In genomic region chr22:19466126-19466716, GRCh38 we compare ENCODE assay signal across 23 cellular contexts. TPM values are rescaled to one million over a fixed set of nuclear protein-coding genes. Genes with fewer than 3 reads are reported as not detected.
DNase-seq lines count a peak whose midpoint lies in the region; ATAC-seq, FAIRE-seq and TF ChIP-seq lines count a peak whose summit lies in the region.
"Had no signal": no experiment of that assay in that cellular context is flagged by ENCODE, and none has a peak within 500 bp of the region (broad histone marks: within the 10 kb centered on the region; RNA-seq: fewer than 3 reads in every experiment).

No MANE protein-coding gene starts in this region.

- POLR2A ChIA-PET in K562 (lab: Yijun Ruan, JAX): interaction anchor here (0.6 to 13.6 kb wide), 9 partner anchors 7 to 66 kb away, joined by 3 to 148 read pairs (median 11); partner anchors contain the start of genes C22orf39, CDC45 and UFD1

- ATAC-seq in activated CD8-positive, alpha-beta memory T cell treated with anti-CD3 and anti-CD28 coated beads, Interleukin-2, amount 10 ng/mL, durations not matched to agents 7 days and 5 days: no peak
- no peak for ATAC-seq in K562
- ATAC-seq in HG02642 (IDR thresholded peaks at IDR 0.05; ENCODE audit: poor library complexity, unreplicated experiment): no peak
- no peak for ATAC-seq in HG03159 (IDR thresholded peaks at IDR 0.05; ENCODE audit: unreplicated experiment)

- H3K4me1 ChIP-seq in K562 (replicated peaks in 1 of 2; ENCODE audit: control insufficient read depth in 2 of 2, insufficient read depth in 2 of 2, low read length in 2 of 2) (no peaks in the 10 kb centered on the region), SJCRH30 (0 out of 2 replicates have a peak, but pooled peaks cover 3% of the 10 kb centered on the region)

- H3K36me3 ChIP-seq in K562 (ENCODE audit: control insufficient read depth, insufficient read depth, low read length) (peaks cover 100% of the 10 kb centered on the region), SJCRH30 (peaks cover 61% of the 10 kb centered on the region)

- H3K4me3 ChIP-seq in K562 (no peak overlapping the region), SJCRH30 (no peak overlapping the region)
- H3K4me3 ChIP-seq: BLaER1 treated with 17β-estradiol and CSF1 and Interleukin-3, amounts not matched to agents 10 nM and 100 nM had no signal

- TF ChIP-seq RAD21 in K562 (CRISPR knock-in tag; conservative IDR thresholded peaks at IDR 0.05 in 1 of 2, IDR thresholded peaks at IDR 0.05 in 1 of 2): no peak

- peaks cover 9% of the 10 kb centered on the region for H3K9me1 ChIP-seq in K562 (ENCODE audit: control insufficient read depth, insufficient read depth, low read length)

- no peak for TF ChIP-seq CTCF in K562 (IDR thresholded peaks at IDR 0.05 in 2 of 3, conservative IDR thresholded peaks at IDR 0.05 in 1 of 3; ENCODE audit: insufficient read depth in 2 of 3, low read depth in 1 of 3, low read length in 3 of 3)

- TF ChIP-seq POLR2A in K562 (conservative IDR thresholded peaks at IDR 0.05): peak; percentile 51

- BruUV-seq in K562 (replicated peaks; lab: Mats Ljungman, UMichigan): TSS peak; percentile 1

- DNase-seq in activated CD8-positive, alpha-beta memory T cell treated with anti-CD3 and anti-CD28 coated beads, Interleukin-2, amount 50 U/mL, for 48 hours: peak; percentile 25
- no peak for DNase-seq in activated CD8-positive, alpha-beta memory T cell treated with anti-CD3 and anti-CD28 coated beads, Interleukin-2, amount 10 ng/mL, durations not matched to agents 7 days and 5 days
- DNase-seq in NCI-H2171 treated with DMSO at 0.1 percent for 48 hours (lab: John Stamatoyannopoulos, UW): peak; percentile 75
- no peak for DNase-seq in K562 (ENCODE audit: extremely low read depth in 1 of 4, low spot score in 3 of 4)
- no peak for DNase-seq in SJCRH30
- DNase-seq in hepatic stellate cell (ENCODE audit: low spot score): no peak
- DNase-seq: 8988T; AML-193; Calu3; CD4-positive, CD25-positive, alpha-beta regulatory T cell; DMS153; DMS79 treated with DMSO at 0.1 percent for 48 hours; EL; GDM1; GOT3; HCEC 1CT; HFFc6 had no signal

- H3K9me3 Mint-ChIP-seq in activated CD8-positive, alpha-beta memory T cell treated with anti-CD3 and anti-CD28 coated beads, Interleukin-2, amount 10 ng/mL, durations not matched to agents 7 days and 5 days (ENCODE audit: low read depth): no peaks in the 10 kb centered on the region
- H3K9me3 Mint-ChIP-seq: CD4-positive, CD25-positive, alpha-beta regulatory T cell; HFFc6 had no signal

- 92% methylated on average over 14 of the region's 14 CpGs for WGBS in K562 (ENCODE audit: insufficient coverage, low coverage, missing lambda C conversion rate)

- H3K27ac ChIP-seq in K562 (ENCODE audit: extremely low read depth, low read depth, low read length): no peak overlapping the region
- no peak overlapping the region for H3K27ac ChIP-seq in SJCRH30
- H3K27ac ChIP-seq: BLaER1 treated with 17β-estradiol and CSF1 and Interleukin-3, amounts not matched to agents 10 nM and 100 nM; HL-60 had no signal

- H3K27me3 Mint-ChIP-seq in activated CD8-positive, alpha-beta memory T cell treated with anti-CD3 and anti-CD28 coated beads, Interleukin-2, amount 10 ng/mL, durations not matched to agents 7 days and 5 days: no peaks in the 10 kb centered on the region

- no peak overlapping the region for H2AFZ ChIP-seq in K562 (ENCODE audit: low read depth, low read length)

- intact Hi-C loops in K562 (cut with micrococcal nuclease): no loop called here

- CTCF ChIA-PET in activated CD8-positive, alpha-beta memory T cell treated with anti-CD3 and anti-CD28 coated beads, Interleukin-2, amount 10 ng/mL, durations not matched to agents 7 days and 5 days (lab: Charles Lee): interaction anchor here (4.1 kb wide), 1 partner anchor 12 kb away, joined by 13 read pairs; no protein-coding TSS in a partner anchor
- CTCF ChIA-PET in K562 (lab: Yijun Ruan, JAX; ENCODE audit: low intra/inter-chr PET ratio): no interaction called here

- peak overlapping the region in 1 of 2 experiments; percentile 29; a peak in 2 of 4 replicates for H3K9ac ChIP-seq in K562 (ENCODE audit: insufficient read depth in 1 of 2, low read depth in 2 of 2, low read length in 2 of 2)

- peaks cover 13% of the 10 kb centered on the region for H3K4me1 Mint-ChIP-seq in activated CD8-positive, alpha-beta memory T cell treated with anti-CD3 and anti-CD28 coated beads, Interleukin-2, amount 10 ng/mL, durations not matched to agents 7 days and 5 days

- no peak for TF ChIP-seq EP300 in K562 (IDR thresholded peaks at IDR 0.05; ENCODE audit: low read length)

- H3K9me3 ChIP-seq in K562 (replicated peaks; ENCODE audit: control insufficient read depth, insufficient read depth, low read depth, low read length): no peaks in the 10 kb centered on the region
- no peaks in the 10 kb centered on the region for H3K9me3 ChIP-seq in SJCRH30 (replicated peaks)
- H3K9me3 ChIP-seq: BLaER1 treated with 17β-estradiol and CSF1 and Interleukin-3, amounts not matched to agents 10 nM and 100 nM had no signal

- in situ Hi-C loops in K562 (cut with MboI): no loop called here

- H3K36me3 Mint-ChIP-seq in activated CD8-positive, alpha-beta memory T cell treated with anti-CD3 and anti-CD28 coated beads, Interleukin-2, amount 10 ng/mL, durations not matched to agents 7 days and 5 days: peaks cover 52% of the 10 kb centered on the region

- H3K27me3 ChIP-seq in K562 (ENCODE audit: control insufficient read depth in 2 of 2, insufficient read depth in 2 of 2, low read length in 2 of 2) (no peaks in the 10 kb centered on the region), SJCRH30 (no peaks in the 10 kb centered on the region)
- H3K27me3 ChIP-seq: BLaER1 treated with 17β-estradiol and CSF1 and Interleukin-3, amounts not matched to agents 10 nM and 100 nM had no signal

- no peak overlapping the region for H3K4me2 ChIP-seq in K562 (ENCODE audit: insufficient read depth, low read length)
- H3K4me2 ChIP-seq: BLaER1 treated with 17β-estradiol and CSF1 and Interleukin-3, amounts not matched to agents 10 nM and 100 nM had no signal

- H3K4me3 Mint-ChIP-seq in activated CD8-positive, alpha-beta memory T cell treated with anti-CD3 and anti-CD28 coated beads, Interleukin-2, amount 10 ng/mL, durations not matched to agents 7 days and 5 days: no peak overlapping the region
- H3K4me3 Mint-ChIP-seq: HFFc6 had no signal

- peaks cover 12% of the 10 kb centered on the region for H4K20me1 ChIP-seq in K562 (replicated peaks; ENCODE audit: control insufficient read depth, insufficient read depth, low read length)

- no peak for FAIRE-seq in K562 (lab: Jason Lieb, UNC)
- FAIRE-seq: GM12892, GM19239 had no signal

- H3K27ac Mint-ChIP-seq in activated CD8-positive, alpha-beta memory T cell treated with anti-CD3 and anti-CD28 coated beads, Interleukin-2, amount 10 ng/mL, durations not matched to agents 7 days and 5 days: no peak overlapping the region

- no peaks in the 10 kb centered on the region for H3K79me2 ChIP-seq in K562 (ENCODE audit: control insufficient read depth, insufficient read depth, low read length)

RNA-seq across cellular contexts. Expression of gene UFD1, which starts 12.8 kb away (rescaled TPM):
- total RNA-seq in activated CD8-positive, alpha-beta memory T cell treated with anti-CD3 and anti-CD28 coated beads, Interleukin-2, amount 10 ng/mL, durations not matched to agents 7 days and 5 days: 100 to 1,000 TPM in 1 of 2 experiments, 10 to 100 TPM in 1; 80.1 to 111 TPM
- total RNA-seq in K562 (2011; cell fraction: chromatin; rRNA removed; ENCODE audit: low replicate concordance): 307 and 375 TPM in 2 replicates
- total RNA-seq in K562 (2011; cell fraction: nucleolus; rRNA removed): 219 and 230 TPM in 2 replicates
- total RNA-seq in K562 (2011; cell fraction: nucleoplasm; rRNA removed): 278 and 374 TPM in 2 replicates
- total RNA-seq in K562 (2014; rRNA removed) (238 and 290 TPM in 2 replicates), K562 (2014; rRNA removed; fragmentation: Illumina TruSeq; extraction: Trizol) (361 and 365 TPM in 2 replicates), K562 (2015; rRNA removed; fragmentation: Illumina TruSeq; extraction: Trizol) (330 and 363 TPM in 2 replicates), K562 (2021) (284 and 307 TPM in 2 replicates)
- polyA plus RNA-seq in K562 (2011; rRNA removed) (428 and 564 TPM in 2 replicates), K562 (2014; fragmentation: Illumina TruSeq; extraction: Trizol) (551 and 645 TPM in 2 replicates), K562 (2014; fragmentation: Nextera tagmentation; extraction: Ambion mirVana) (100 to 1,000 TPM; 503 to 627 TPM), K562 (2014; rRNA removed) (321 and 446 TPM in 2 replicates)
- 516 and 625 TPM in 2 replicates for polyA plus RNA-seq in K562 (2011; cell fraction: cytosol; rRNA removed)
- polyA plus RNA-seq in K562 (2011; cell fraction: nucleus; rRNA removed): 577 and 723 TPM in 2 replicates
- polyA plus RNA-seq in K562 (2012): 381 and 502 TPM in 2 replicates
- polyA minus RNA-seq in K562 (2011; rRNA and poly(A)+ RNA removed): 432 and 439 TPM in 2 replicates
- polyA minus RNA-seq in K562 (2011; cell fraction: cytosol; rRNA and poly(A)+ RNA removed): 143 and 172 TPM in 2 replicates
- polyA minus RNA-seq in K562 (2011; cell fraction: nucleus; rRNA and poly(A)+ RNA removed): 99.8 and 195 TPM in 2 replicates
- 91.8 and 98.1 TPM in 2 replicates for total RNA-seq in SJCRH30 (2014; rRNA removed; shearing (Covaris generic))

RNA-seq across cellular contexts. Expression of gene CDC45, which starts 13.5 kb away (rescaled TPM):
- total RNA-seq in activated CD8-positive, alpha-beta memory T cell treated with anti-CD3 and anti-CD28 coated beads, Interleukin-2, amount 10 ng/mL, durations not matched to agents 7 days and 5 days: 100 to 1,000 TPM in 1 of 2 experiments, 10 to 100 TPM in 1; 94.8 to 104 TPM
- 810 and 853 TPM in 2 replicates for total RNA-seq in K562 (2011; cell fraction: chromatin; rRNA removed; ENCODE audit: low replicate concordance)
- 339 and 346 TPM in 2 replicates for total RNA-seq in K562 (2011; cell fraction: nucleolus; rRNA removed)
- 307 and 398 TPM in 2 replicates for total RNA-seq in K562 (2011; cell fraction: nucleoplasm; rRNA removed)
- total RNA-seq in K562 (2014; rRNA removed) (415 and 450 TPM in 2 replicates), K562 (2014; rRNA removed; fragmentation: Illumina TruSeq; extraction: Trizol) (263 and 295 TPM in 2 replicates), K562 (2015; rRNA removed; fragmentation: Illumina TruSeq; extraction: Trizol) (239 and 251 TPM in 2 replicates), K562 (2021) (312 and 319 TPM in 2 replicates)
- polyA plus RNA-seq in K562 (2011; rRNA removed) (580 and 584 TPM in 2 replicates), K562 (2014; fragmentation: Illumina TruSeq; extraction: Trizol) (412 and 430 TPM in 2 replicates), K562 (2014; fragmentation: Nextera tagmentation; extraction: Ambion mirVana) (100 to 1,000 TPM; 276 to 465 TPM), K562 (2014; rRNA removed) (410 and 427 TPM in 2 replicates)
- polyA plus RNA-seq in K562 (2011; cell fraction: cytosol; rRNA removed): 370 and 430 TPM in 2 replicates
- polyA plus RNA-seq in K562 (2011; cell fraction: nucleus; rRNA removed): 642 and 944 TPM in 2 replicates
- 267 and 326 TPM in 2 replicates for polyA plus RNA-seq in K562 (2012)
- 415 and 540 TPM in 2 replicates for polyA minus RNA-seq in K562 (2011; rRNA and poly(A)+ RNA removed)
- polyA minus RNA-seq in K562 (2011; cell fraction: cytosol; rRNA and poly(A)+ RNA removed): 153 and 162 TPM in 2 replicates
- polyA minus RNA-seq in K562 (2011; cell fraction: nucleus; rRNA and poly(A)+ RNA removed): 185 and 445 TPM in 2 replicates
- total RNA-seq in SJCRH30 (2014; rRNA removed; shearing (Covaris generic)): 48.4 and 56.0 TPM in 2 replicates

RNA-seq across cellular contexts. Expression of gene C22orf39, which starts 18.7 kb away (rescaled TPM):
- total RNA-seq in activated CD8-positive, alpha-beta memory T cell treated with anti-CD3 and anti-CD28 coated beads, Interleukin-2, amount 10 ng/mL, durations not matched to agents 7 days and 5 days: 10 to 100 TPM; 31.1 to 36.4 TPM
- 119 and 122 TPM in 2 replicates for total RNA-seq in K562 (2011; cell fraction: chromatin; rRNA removed; ENCODE audit: low replicate concordance)
- total RNA-seq in K562 (2011; cell fraction: nucleolus; rRNA removed): 71.8 and 76.0 TPM in 2 replicates
- total RNA-seq in K562 (2011; cell fraction: nucleoplasm; rRNA removed): 107 and 142 TPM in 2 replicates
- total RNA-seq in K562 (2014; rRNA removed) (94.7 and 124 TPM in 2 replicates), K562 (2014; rRNA removed; fragmentation: Illumina TruSeq; extraction: Trizol) (57.2 and 59.5 TPM in 2 replicates), K562 (2015; rRNA removed; fragmentation: Illumina TruSeq; extraction: Trizol) (61.3 and 63.2 TPM in 2 replicates), K562 (2021) (66.8 and 68.0 TPM in 2 replicates)
- polyA plus RNA-seq in K562 (2011; rRNA removed) (139 and 244 TPM in 2 replicates), K562 (2014; fragmentation: Illumina TruSeq; extraction: Trizol) (68.6 and 73.5 TPM in 2 replicates), K562 (2014; fragmentation: Nextera tagmentation; extraction: Ambion mirVana) (10 to 100 TPM; 20.4 to 25.9 TPM), K562 (2014; rRNA removed) (112 and 121 TPM in 2 replicates)
- 164 and 257 TPM in 2 replicates for polyA plus RNA-seq in K562 (2011; cell fraction: cytosol; rRNA removed)
- 71.0 and 99.7 TPM in 2 replicates for polyA plus RNA-seq in K562 (2011; cell fraction: nucleus; rRNA removed)
- 87.8 and 120 TPM in 2 replicates for polyA plus RNA-seq in K562 (2012)
- 116 and 185 TPM in 2 replicates for polyA minus RNA-seq in K562 (2011; rRNA and poly(A)+ RNA removed)
- polyA minus RNA-seq in K562 (2011; cell fraction: cytosol; rRNA and poly(A)+ RNA removed): 49.4 and 80.5 TPM in 2 replicates
- polyA minus RNA-seq in K562 (2011; cell fraction: nucleus; rRNA and poly(A)+ RNA removed): 24.9 and 58.9 TPM in 2 replicates
- total RNA-seq in SJCRH30 (2014; rRNA removed; shearing (Covaris generic)): 37.4 and 40.9 TPM in 2 replicates

RNA-seq across cellular contexts. Expression of gene MRPL40, which starts 33.9 kb away (rescaled TPM):
- total RNA-seq in activated CD8-positive, alpha-beta memory T cell treated with anti-CD3 and anti-CD28 coated beads, Interleukin-2, amount 10 ng/mL, durations not matched to agents 7 days and 5 days: 10 to 100 TPM; 27.0 to 32.4 TPM
- total RNA-seq in K562 (2011; cell fraction: chromatin; rRNA removed; ENCODE audit: low replicate concordance): 13.9 and 26.1 TPM in 2 replicates
- total RNA-seq in K562 (2011; cell fraction: nucleolus; rRNA removed): 29.0 and 32.5 TPM in 2 replicates
- total RNA-seq in K562 (2011; cell fraction: nucleoplasm; rRNA removed): 25.1 and 32.0 TPM in 2 replicates
- total RNA-seq in K562 (2014; rRNA removed) (160 and 182 TPM in 2 replicates), K562 (2014; rRNA removed; fragmentation: Illumina TruSeq; extraction: Trizol) (208 and 209 TPM in 2 replicates), K562 (2015; rRNA removed; fragmentation: Illumina TruSeq; extraction: Trizol) (181 and 198 TPM in 2 replicates), K562 (2021) (132 and 144 TPM in 2 replicates)
- polyA plus RNA-seq in K562 (2011; rRNA removed) (175 and 219 TPM in 2 replicates), K562 (2014; fragmentation: Illumina TruSeq; extraction: Trizol) (197 and 237 TPM in 2 replicates), K562 (2014; fragmentation: Nextera tagmentation; extraction: Ambion mirVana) (100 to 1,000 TPM; 601 to 652 TPM), K562 (2014; rRNA removed) (223 TPM in 2 replicates)
- polyA plus RNA-seq in K562 (2011; cell fraction: cytosol; rRNA removed): 88.3 and 113 TPM in 2 replicates
- 34.6 and 66.5 TPM in 2 replicates for polyA plus RNA-seq in K562 (2011; cell fraction: nucleus; rRNA removed)
- 159 TPM in 2 replicates for polyA plus RNA-seq in K562 (2012)
- polyA minus RNA-seq in K562 (2011; rRNA and poly(A)+ RNA removed): 52.5 and 73.2 TPM in 2 replicates
- polyA minus RNA-seq in K562 (2011; cell fraction: cytosol; rRNA and poly(A)+ RNA removed): 31.3 and 34.3 TPM in 2 replicates
- 12.0 and 31.3 TPM in 2 replicates for polyA minus RNA-seq in K562 (2011; cell fraction: nucleus; rRNA and poly(A)+ RNA removed)
- total RNA-seq in SJCRH30 (2014; rRNA removed; shearing (Covaris generic)): 51.5 and 55.7 TPM in 2 replicates

RNA-seq across cellular contexts. Expression of gene HIRA, which starts 34.7 kb away (rescaled TPM):
- total RNA-seq in activated CD8-positive, alpha-beta memory T cell treated with anti-CD3 and anti-CD28 coated beads, Interleukin-2, amount 10 ng/mL, durations not matched to agents 7 days and 5 days: 10 to 100 TPM; 57.8 to 67.0 TPM
- 103 and 120 TPM in 2 replicates for total RNA-seq in K562 (2011; cell fraction: chromatin; rRNA removed; ENCODE audit: low replicate concordance)
- 79.7 and 81.6 TPM in 2 replicates for total RNA-seq in K562 (2011; cell fraction: nucleolus; rRNA removed)
- total RNA-seq in K562 (2011; cell fraction: nucleoplasm; rRNA removed): 66.5 and 67.1 TPM in 2 replicates
- 58.3 and 70.6 TPM in 2 replicates for total RNA-seq in K562 (2014; rRNA removed)
- total RNA-seq in K562 (2014; rRNA removed; fragmentation: Illumina TruSeq; extraction: Trizol): 53.9 and 54.0 TPM in 2 replicates
- total RNA-seq in K562 (2015; rRNA removed; fragmentation: Illumina TruSeq; extraction: Trizol): 57.5 and 58.4 TPM in 2 replicates
- total RNA-seq in K562 (2021): 115 and 132 TPM in 2 replicates
- polyA plus RNA-seq in K562 (2011; rRNA removed): 71.7 and 82.2 TPM in 2 replicates
- polyA plus RNA-seq in K562 (2011; cell fraction: cytosol; rRNA removed): 105 and 109 TPM in 2 replicates
- polyA plus RNA-seq in K562 (2011; cell fraction: nucleus; rRNA removed): 104 and 124 TPM in 2 replicates
- 91.6 and 91.8 TPM in 2 replicates for polyA plus RNA-seq in K562 (2012)
- 106 and 114 TPM in 2 replicates for polyA plus RNA-seq in K562 (2014; fragmentation: Illumina TruSeq; extraction: Trizol)
- polyA plus RNA-seq in K562 (2014; fragmentation: Nextera tagmentation; extraction: Ambion mirVana): 1 to 10 TPM in 1 of 2 experiments, under 1 TPM in 1; 0.96 to 1.2 TPM
- polyA plus RNA-seq in K562 (2014; rRNA removed): 80.0 and 80.8 TPM in 2 replicates
- 93.7 and 126 TPM in 2 replicates for polyA minus RNA-seq in K562 (2011; rRNA and poly(A)+ RNA removed)
- 65.3 and 93.4 TPM in 2 replicates for polyA minus RNA-seq in K562 (2011; cell fraction: cytosol; rRNA and poly(A)+ RNA removed)
- polyA minus RNA-seq in K562 (2011; cell fraction: nucleus; rRNA and poly(A)+ RNA removed): 30.3 and 61.3 TPM in 2 replicates
- 25.2 and 25.3 TPM in 2 replicates for total RNA-seq in SJCRH30 (2014; rRNA removed; shearing (Covaris generic))

Comparison
In these comparisons a context has a peak if more than half of its experiments do, and no peak if none do; other contexts are left out.
1. DNase-seq: peak in activated CD8-positive, alpha-beta memory T cell treated with anti-CD3 and anti-CD28 coated beads, Interleukin-2, amount 50 U/mL, for 48 hours (single experiment) and NCI-H2171 treated with DMSO at 0.1 percent for 48 hours (single experiment); none in activated CD8-positive, alpha-beta memory T cell treated with anti-CD3 and anti-CD28 coated beads, Interleukin-2, amount 10 ng/mL, durations not matched to agents 7 days and 5 days (single experiment), K562 (0 of 4), SJCRH30 (0 of 2) and hepatic stellate cell (single experiment).